ENCODE assay signal across 1 cellular context in the genomic region with DNA sequence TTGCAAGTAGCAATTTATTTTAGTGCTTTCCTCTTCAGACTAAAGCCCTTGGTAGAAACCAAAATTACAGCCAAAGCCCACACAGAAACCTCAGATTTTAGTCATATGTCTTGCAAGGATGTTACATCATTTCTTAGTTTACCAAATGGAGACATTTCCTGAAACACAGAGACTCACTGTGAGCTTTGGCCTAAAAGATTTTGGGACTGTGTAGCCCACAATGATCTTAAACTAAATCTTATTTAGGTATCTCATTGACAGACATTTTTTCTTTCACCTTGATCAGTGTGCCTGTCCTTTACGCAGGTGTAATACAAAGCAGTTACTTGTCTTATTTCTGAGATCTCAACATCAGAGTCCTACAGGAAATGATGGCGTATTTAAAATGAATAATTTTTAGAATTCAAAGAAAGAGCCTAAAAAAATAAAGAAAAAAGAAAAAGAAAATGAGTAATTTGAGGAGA.
TF ChIP-seq lines count a peak whose summit lies in the region.

No MANE protein-coding gene starts in this region.

TF ChIP-seq in IMR-90, 13 proteins besides CTCF, POLR2A, EP300 and RAD21:
- TF ChIP-seq CHD1 (IDR thresholded peaks at IDR 0.05; ENCODE audit: low read depth, low read length) (no peak), MXI1 (IDR thresholded peaks at IDR 0.05; ENCODE audit: borderline replicate concordance, low read depth, low read length) (no peak), NFE2L2 (IDR thresholded peaks at IDR 0.05; ENCODE audit: low read depth, low read length) (no peak), CEBPB (IDR thresholded peaks at IDR 0.05; ENCODE audit: low read depth, low read length) (peak; percentile 91), MAFK (IDR thresholded peaks at IDR 0.05; ENCODE audit: low read depth, low read length) (no peak), RFX5 (IDR thresholded peaks at IDR 0.05; ENCODE audit: low read depth, low read length) (no peak), FOS (IDR thresholded peaks at IDR 0.05; ENCODE audit: low read depth, low read length) (no peak), SMC3 (IDR thresholded peaks at IDR 0.05; ENCODE audit: low read depth, low read length) (no peak)
